27 cellular contexts compared by ENCODE assay signal in genomic region chr17:6159541-6160187, GRCh38.
"Had no signal": no experiment of that assay in that cellular context is flagged by ENCODE, and none has a peak within 500 bp of the region (broad histone marks: within the 10 kb centered on the region; RNA-seq: fewer than 3 reads in every experiment).

No MANE protein-coding gene starts in this region.

- DNase-seq: activated CD4-positive, alpha-beta T cell treated with anti-CD3 and anti-CD28 coated beads for 4 hours; activated CD4-positive, alpha-beta T cell treated with anti-CD3 and anti-CD28 coated beads, Interleukin-2, amount 50 U/mL, for 48 hours; activated CD8-positive, alpha-beta memory T cell treated with anti-CD3 and anti-CD28 coated beads, Interleukin-2, amount 10 ng/mL, durations not matched to agents 7 days and 5 days; activated effector memory CD4-positive, alpha-beta T cell treated with anti-CD3 and anti-CD28 coated beads, Interleukin-2, amount 50 U/mL, for 16 hours; activated naive CD4-positive, alpha-beta T cell treated with anti-CD3 and anti-CD28 coated beads for 36 hours; activated naive CD8-positive, alpha-beta T cell treated with anti-CD3 and anti-CD28 coated beads for 36 hours; activated T-cell treated with anti-CD3 and anti-CD28 coated beads, Interleukin-2, amount 50 U/mL, for 24 hours; central memory CD4-positive, alpha-beta T cell; Kasumi-1; KBM-7; NCI-H1105 treated with DMSO at 0.1 percent for 48 hours; NCI-H1436 treated with DMSO at 0.1 percent for 48 hours; NCI-H187; NCI-H2081 treated with DMSO at 0.1 percent for 48 hours; NCI-H2171; NCI-H226; NCI-H526; NCI-H774; OCI-M1; RPMI8226; T-helper 2 cell; T1000 had no signal

- H3K36me3 Mint-ChIP-seq: activated CD8-positive, alpha-beta memory T cell treated with anti-CD3 and anti-CD28 coated beads, Interleukin-2, amount 10 ng/mL, durations not matched to agents 7 days and 5 days; activated naive CD8-positive, alpha-beta T cell treated with anti-CD3 and anti-CD28 coated beads for 36 hours; T-cell had no signal

- H3K27ac Mint-ChIP-seq: activated CD8-positive, alpha-beta memory T cell treated with anti-CD3 and anti-CD28 coated beads, Interleukin-2, amount 10 ng/mL, durations not matched to agents 7 days and 5 days; activated naive CD4-positive, alpha-beta T cell treated with anti-CD3 and anti-CD28 coated beads for 36 hours; activated naive CD8-positive, alpha-beta T cell treated with anti-CD3 and anti-CD28 coated beads for 36 hours; activated T-cell treated with anti-CD3 and anti-CD28 coated beads, Interleukin-2, amount 50 U/mL, for 24 hours; activated T-helper 1 cell treated with anti-CD3 and anti-CD28 coated beads, Interleukin-12 subunit alpha, Interleukin-12 subunit beta, Interleukin-2, Interleukin-4 antibody, amounts not matched to agents 30 ng/mL and 10 ng/mL and 1 ng/mL, durations not matched to agents 14 hours and 24 hours and 36 hours; T-cell had no signal

- H3K27me3 Mint-ChIP-seq: activated CD8-positive, alpha-beta memory T cell treated with anti-CD3 and anti-CD28 coated beads, Interleukin-2, amount 10 ng/mL, durations not matched to agents 7 days and 5 days had no signal

- H3K9me3 Mint-ChIP-seq: activated naive CD4-positive, alpha-beta T cell treated with anti-CD3 and anti-CD28 coated beads for 36 hours; activated naive CD8-positive, alpha-beta T cell treated with anti-CD3 and anti-CD28 coated beads for 36 hours; activated T-cell treated with anti-CD3 and anti-CD28 coated beads, Interleukin-2, amount 50 U/mL, for 24 hours; activated T-helper 1 cell treated with anti-CD3 and anti-CD28 coated beads, Interleukin-12 subunit alpha, Interleukin-12 subunit beta, Interleukin-2, Interleukin-4 antibody, amounts not matched to agents 30 ng/mL and 10 ng/mL and 1 ng/mL, durations not matched to agents 14 hours and 24 hours and 36 hours had no signal

- H3K4me1 Mint-ChIP-seq: activated CD8-positive, alpha-beta memory T cell treated with anti-CD3 and anti-CD28 coated beads, Interleukin-2, amount 10 ng/mL, durations not matched to agents 7 days and 5 days; activated naive CD8-positive, alpha-beta T cell treated with anti-CD3 and anti-CD28 coated beads for 36 hours; T-cell had no signal

- H3K4me3 ChIP-seq: SK-N-MC had no signal

- H3K27ac ChIP-seq: SK-N-MC had no signal

- H3K4me3 Mint-ChIP-seq: activated CD8-positive, alpha-beta memory T cell treated with anti-CD3 and anti-CD28 coated beads, Interleukin-2, amount 10 ng/mL, durations not matched to agents 7 days and 5 days; activated naive CD4-positive, alpha-beta T cell treated with anti-CD3 and anti-CD28 coated beads for 36 hours; activated naive CD8-positive, alpha-beta T cell treated with anti-CD3 and anti-CD28 coated beads for 36 hours; activated T-cell treated with anti-CD3 and anti-CD28 coated beads, Interleukin-2, amount 50 U/mL, for 24 hours; activated T-helper 1 cell treated with anti-CD3 and anti-CD28 coated beads, Interleukin-12 subunit alpha, Interleukin-12 subunit beta, Interleukin-2, Interleukin-4 antibody, amounts not matched to agents 30 ng/mL and 10 ng/mL and 1 ng/mL, durations not matched to agents 14 hours and 24 hours and 36 hours; T-cell had no signal

- ATAC-seq: activated CD8-positive, alpha-beta memory T cell treated with anti-CD3 and anti-CD28 coated beads, Interleukin-2, amount 10 ng/mL, durations not matched to agents 7 days and 5 days; Panc1; Right ventricle myocardium inferior; T-cell had no signal
